ENCODE assay signal across 18 cellular contexts in genomic region chr20:47705497-47705856, GRCh38.
DNase-seq lines count a peak whose midpoint lies in the region; ATAC-seq, FAIRE-seq and TF ChIP-seq lines count a peak whose summit lies in the region.
"Had no signal": no experiment of that assay in that cellular context is flagged by ENCODE, and none has a peak within 500 bp of the region (broad histone marks: within the 10 kb centered on the region; RNA-seq: fewer than 3 reads in every experiment).

No MANE protein-coding gene starts in this region.

- H3K79me2 ChIP-seq in HCT116 (ENCODE audit: insufficient read depth, low read length) (no peaks in the 10 kb centered on the region), astrocyte (ENCODE audit: insufficient read depth, low read length) (no peaks in the 10 kb centered on the region)

- H3K4me2 ChIP-seq in HCT116 (ENCODE audit: low read length) (peak overlapping the region; percentile 41), astrocyte (ENCODE audit: low read length) (peak overlapping the region; percentile 59)
- H3K4me2 ChIP-seq: A549, GM23338, KMS-11 had no signal

- RAD21 ChIA-PET in HCT116 (lab: Charles Lee; ENCODE audit: low non-redundant PET in 1 of 2, low total read pairs in 2 of 2, uncharacterized antibody in 2 of 2, unreplicated experiment in 2 of 2), result no interaction called here

- H3K4me1 Mint-ChIP-seq in astrocyte (ENCODE audit: low read depth, unreplicated experiment), result peaks cover 24% of the 10 kb centered on the region
- H3K4me1 Mint-ChIP-seq in naive thymus-derived CD4-positive, alpha-beta T cell, result peaks cover 0 to 3% (median 0%) of the 10 kb centered on the region in 7 donors

- peaks cover 10% of the 10 kb centered on the region for H3K36me3 Mint-ChIP-seq in astrocyte (ENCODE audit: low read depth, unreplicated experiment)
- no peaks in the 10 kb centered on the region for H3K36me3 Mint-ChIP-seq in naive thymus-derived CD4-positive, alpha-beta T cell

- BruUV-seq in HCT116 (replicated peaks; lab: Mats Ljungman, UMichigan), result no TSS peak

- H3K27me3 Mint-ChIP-seq in astrocyte (ENCODE audit: low read depth, unreplicated experiment), result no peaks in the 10 kb centered on the region
- H3K27me3 Mint-ChIP-seq in naive thymus-derived CD4-positive, alpha-beta T cell, result peaks cover 4 to 26% (median 7%) of the 10 kb centered on the region in 5 donors

- TF ChIP-seq RAD21 in HCT116 (IDR thresholded peaks at IDR 0.05; ENCODE audit: low read depth), result no peak

- 47 to 70% (median 56%) methylated on average over 7 of the region's 7 CpGs for WGBS in heart left ventricle, 4 donors
- 36 to 50% (median 43%) methylated on average over 7 of the region's 7 CpGs for WGBS in ovary, 3 donors

- FAIRE-seq in astrocyte (lab: Jason Lieb, UNC), result no peak
- FAIRE-seq: A549, G401.6 had no signal

- H3K9me2 ChIP-seq in HCT116 (ENCODE audit: insufficient read depth), result no peaks in the 10 kb centered on the region

- TF ChIP-seq CTCF in HCT116 (IDR thresholded peaks at IDR 0.05 in 2 of 3, conservative IDR thresholded peaks at IDR 0.05 in 1 of 3; ENCODE audit: borderline replicate concordance in 1 of 3, insufficient read depth in 1 of 3, low read depth in 2 of 3, low read length in 2 of 3), result no peak
- TF ChIP-seq CTCF in astrocyte (IDR thresholded peaks at IDR 0.05; ENCODE audit: insufficient read depth, low read depth, low read length), result no peak
- no peak for TF ChIP-seq CTCF in heart left ventricle (IDR thresholded peaks at IDR 0.05)
- TF ChIP-seq CTCF in ovary (IDR thresholded peaks at IDR 0.05), result no peak

- no peak for TF ChIP-seq EP300 in ovary (IDR thresholded peaks at IDR 0.05)

- H3K27ac ChIP-seq in HCT116 (ENCODE audit: low read depth, low read length), result no peak overlapping the region
- H3K27ac ChIP-seq in astrocyte (ENCODE audit: low read depth, low read length), result no peak overlapping the region
- H3K27ac ChIP-seq in heart left ventricle, result peak overlapping the region in 9 of 12 donors; percentile 17 to 69 (median 43)
- H3K27ac ChIP-seq in ovary, result no peak overlapping the region
- H3K27ac ChIP-seq in naive thymus-derived CD4-positive, alpha-beta T cell (ENCODE audit: low read depth, low read length), result no peak overlapping the region
- H3K27ac ChIP-seq: A549, KMS-11 had no signal

- DNase-seq in HCT116 (ENCODE audit: low read depth, low spot score), result no peak
- DNase-seq in astrocyte (ENCODE audit: low read depth), result no peak
- peak in 1 of 5 donors; percentile 56 for DNase-seq in heart left ventricle
- DNase-seq in ovary, result peak in 3 of 5 donors; percentile 50 to 62 (median 51)
- DNase-seq in DMS53 (lab: John Stamatoyannopoulos, UW), result no peak
- no peak for DNase-seq in stimulated activated CD4-positive, alpha-beta T cell treated with anti-CD3 and anti-CD28 coated beads, Interleukin-12 subunit alpha, Interleukin-12 subunit beta, amount 100 ng/mL, for 4 hours
- DNase-seq in naive thymus-derived CD4-positive, alpha-beta T cell, result no peak
- DNase-seq: C1 segment of cervical spinal cord, DND-41, NCI-H1436, NCI-H2029, NCI-H2171 treated with DMSO at 0.1 percent for 48 hours, SIG-M5 had no signal

- H4K20me1 ChIP-seq in HCT116 (ENCODE audit: insufficient read depth) (no peaks in the 10 kb centered on the region), astrocyte (ENCODE audit: insufficient read depth, low read length) (no peaks in the 10 kb centered on the region)

- no peak overlapping the region for H3K27ac Mint-ChIP-seq in astrocyte (ENCODE audit: unreplicated experiment)
- no peak overlapping the region for H3K27ac Mint-ChIP-seq in naive thymus-derived CD4-positive, alpha-beta T cell
- H3K27ac Mint-ChIP-seq: GM23338 had no signal

- no peak overlapping the region for H3K4me3 Mint-ChIP-seq in astrocyte (ENCODE audit: unreplicated experiment)
- no peak overlapping the region for H3K4me3 Mint-ChIP-seq in naive thymus-derived CD4-positive, alpha-beta T cell
- H3K4me3 Mint-ChIP-seq: GM23338 had no signal

- H3K36me3 ChIP-seq in HCT116 (ENCODE audit: control insufficient read depth in 1 of 2, insufficient read depth in 2 of 2, low read length in 2 of 2), result no peaks in the 10 kb centered on the region
- H3K36me3 ChIP-seq in astrocyte (ENCODE audit: insufficient read depth, low read length), result no peaks in the 10 kb centered on the region
- H3K36me3 ChIP-seq in heart left ventricle, result peaks cover 0 to 15% (median 0%) of the 10 kb centered on the region in 9 donors
- H3K36me3 ChIP-seq in ovary, result no peaks in the 10 kb centered on the region
- no peaks in the 10 kb centered on the region for H3K36me3 ChIP-seq in naive thymus-derived CD4-positive, alpha-beta T cell (ENCODE audit: control insufficient read depth in 2 of 3, insufficient read depth in 3 of 3, low read length in 3 of 3)

- H3K27me3 ChIP-seq in HCT116 (ENCODE audit: insufficient read depth, low read length) (no peaks in the 10 kb centered on the region), astrocyte (ENCODE audit: insufficient read depth, low read length) (peaks cover 3% of the 10 kb centered on the region), heart left ventricle (no peaks in the 10 kb centered on the region), ovary (no peaks in the 10 kb centered on the region)
- no peaks in the 10 kb centered on the region for H3K27me3 ChIP-seq in naive thymus-derived CD4-positive, alpha-beta T cell (ENCODE audit: control insufficient read depth in 2 of 2, insufficient read depth in 2 of 2, low read length in 2 of 2)

- no peak overlapping the region for H3K4me3 ChIP-seq in HCT116 (replicated peaks in 1 of 2; ENCODE audit: low read depth in 1 of 2, low read length in 2 of 2)
- H3K4me3 ChIP-seq in astrocyte (ENCODE audit: insufficient read depth, low read depth, low read length), result no peak overlapping the region
- no peak overlapping the region for H3K4me3 ChIP-seq in heart left ventricle
- H3K4me3 ChIP-seq in ovary, result no peak overlapping the region
- H3K4me3 ChIP-seq in naive thymus-derived CD4-positive, alpha-beta T cell (ENCODE audit: low read length), result no peak overlapping the region
- H3K4me3 ChIP-seq: A549, GM23338 had no signal

- H2AFZ ChIP-seq in HCT116 (ENCODE audit: low read depth, low read length, poor library complexity, severe bottlenecking) (no peak overlapping the region), astrocyte (ENCODE audit: low read depth, low read length) (no peak overlapping the region)
- H2AFZ ChIP-seq: GM23338 had no signal

- POLR2A ChIA-PET in HCT116 (lab: Charles Lee), result no interaction called here
- POLR2A ChIA-PET in naive thymus-derived CD4-positive, alpha-beta T cell (lab: Charles Lee), result no interaction called here

- CTCF ChIA-PET in HCT116 (lab: Charles Lee), result interaction anchor here (0.7 to 1.4 kb wide), 3 partner anchors 20 to 915 kb away, joined by 3 to 5 read pairs (median 3); no protein-coding TSS in a partner anchor
- CTCF ChIA-PET in naive thymus-derived CD4-positive, alpha-beta T cell (lab: Charles Lee), result no interaction called here

- no peak for TF ChIP-seq POLR2A in HCT116 (IDR thresholded peaks at IDR 0.05; ENCODE audit: borderline replicate concordance, extremely low read depth, insufficient read depth, insufficient read length)
- no peak for TF ChIP-seq POLR2A in heart left ventricle (IDR thresholded peaks at IDR 0.05)
- no peak for TF ChIP-seq POLR2A in ovary (IDR thresholded peaks at IDR 0.05)

- intact Hi-C loops in HCT116 (cut with micrococcal nuclease), result no loop called here
- intact Hi-C loops in heart left ventricle (cut with DNase I), result loop anchor here in 3 of 10 donors (1.0 to 2.0 kb wide), 2 partner anchors 23 kb away; no protein-coding TSS in a partner anchor
- intact Hi-C loops in ovary (cut with DNase I), result no loop called here
- intact Hi-C loops in naive thymus-derived CD4-positive, alpha-beta T cell (cut with micrococcal nuclease), result no loop called here

- no peak overlapping the region for H3K9ac ChIP-seq in HCT116 (ENCODE audit: low read length)
- H3K9ac ChIP-seq in astrocyte (ENCODE audit: low read length), result no peak overlapping the region
- H3K9ac ChIP-seq: KMS-11 had no signal

- no peaks in the 10 kb centered on the region for H3K9me3 Mint-ChIP-seq in astrocyte (ENCODE audit: unreplicated experiment)
- H3K9me3 Mint-ChIP-seq in naive thymus-derived CD4-positive, alpha-beta T cell, result no peaks in the 10 kb centered on the region
- H3K9me3 Mint-ChIP-seq: GM23338 had no signal

- H3K4me1 ChIP-seq in HCT116 (ENCODE audit: control insufficient read depth in 1 of 2, insufficient read depth in 2 of 2, low read length in 2 of 2) (peaks cover 4 to 10% of the 10 kb centered on the region in 2 experiments; a peak in 3 of 4 replicates), astrocyte (ENCODE audit: insufficient read depth, low read length) (peaks cover 9% of the 10 kb centered on the region), heart left ventricle (peaks cover 0 to 50% (median 19%) of the 10 kb centered on the region in 12 donors), ovary (ENCODE audit: insufficient read depth) (peaks cover 23% of the 10 kb centered on the region)
- H3K4me1 ChIP-seq in naive thymus-derived CD4-positive, alpha-beta T cell (ENCODE audit: control insufficient read depth in 2 of 2, insufficient read depth in 2 of 2, low read length in 2 of 2), result no peaks in the 10 kb centered on the region

- H3K9me3 ChIP-seq in HCT116 (ENCODE audit: control insufficient read depth in 1 of 2, insufficient read depth in 1 of 2, low read depth in 1 of 2, low read length in 2 of 2) (no peaks in the 10 kb centered on the region), astrocyte (ENCODE audit: insufficient read depth, low read depth, low read length) (no peaks in the 10 kb centered on the region), heart left ventricle (no peaks in the 10 kb centered on the region), ovary (no peaks in the 10 kb centered on the region)
- no peaks in the 10 kb centered on the region for H3K9me3 ChIP-seq in naive thymus-derived CD4-positive, alpha-beta T cell (ENCODE audit: control insufficient read depth in 2 of 3, low read length in 3 of 3)
- H3K9me3 ChIP-seq: A549 had no signal

- no peak for ATAC-seq in HCT116
- ATAC-seq in heart left ventricle, result peak in 3 of 4 donors; percentile 13 to 27 (median 26)
- no peak for ATAC-seq in naive thymus-derived CD4-positive, alpha-beta T cell
- no peak for ATAC-seq in HG03354 (IDR thresholded peaks at IDR 0.05; ENCODE audit: poor library complexity, severe bottlenecking, unreplicated experiment)
- ATAC-seq: GM23338 had no signal

TF ChIP-seq in HCT116, 20 proteins besides CTCF, POLR2A, EP300 and RAD21 (continues in another document):
- no peak for TF ChIP-seq SP1 (IDR thresholded peaks at IDR 0.05; ENCODE audit: low read depth)
- no peak for TF ChIP-seq POLR2AphosphoS5 (IDR thresholded peaks at IDR 0.05; ENCODE audit: low read depth, low read length)
- TF ChIP-seq ELF1 (IDR thresholded peaks at IDR 0.05; ENCODE audit: borderline replicate concordance, low read depth), result no peak
- TF ChIP-seq YY1 (IDR thresholded peaks at IDR 0.05; ENCODE audit: extremely low read depth, insufficient replicate concordance, low read depth, low read length), result no peak
- no peak for TF ChIP-seq FOSL1 (IDR thresholded peaks at IDR 0.05; ENCODE audit: low read depth)
- TF ChIP-seq ATF3 (IDR thresholded peaks at IDR 0.05), result no peak
- no peak for TF ChIP-seq ZNF274 (IDR thresholded peaks at IDR 0.05; ENCODE audit: low read depth, low read length)

Comparison
In these comparisons a context has a peak if more than half of its experiments do, and no peak if none do; other contexts are left out.
1. ATAC-seq: peak in heart left ventricle (3 of 4); none in HCT116 (single experiment), naive thymus-derived CD4-positive, alpha-beta T cell (single experiment) and HG03354 (single experiment).
2. DNase-seq: peak in ovary (3 of 5); none in HCT116 (single experiment), astrocyte (single experiment), DMS53 (single experiment), stimulated activated CD4-positive, alpha-beta T cell treated with anti-CD3 and anti-CD28 coated beads, Interleukin-12 subunit alpha, Interleukin-12 subunit beta, amount 100 ng/mL, for 4 hours (single experiment) and naive thymus-derived CD4-positive, alpha-beta T cell (0 of 9).
3. H3K27ac ChIP-seq: peak in heart left ventricle (9 of 12); none in HCT116 (single experiment), astrocyte (single experiment), ovary (0 of 2) and naive thymus-derived CD4-positive, alpha-beta T cell (single experiment).